In genomic region chr16:21647562-21648164, GRCh38 we compare ENCODE assay signal across 9 cellular contexts. TPM values are rescaled to one million over a fixed set of nuclear protein-coding genes. Genes with fewer than 3 reads are reported as not detected.
DNase-seq lines count a peak whose midpoint lies in the region; ATAC-seq and TF ChIP-seq lines count a peak whose summit lies in the region.
"Had no signal": no experiment of that assay in that cellular context is flagged by ENCODE, and none has a peak within 500 bp of the region (broad histone marks: within the 10 kb centered on the region; RNA-seq: fewer than 3 reads in every experiment).

No MANE protein-coding gene starts in this region.

- H4K8ac ChIP-seq in H9 (replicated peaks; ENCODE audit: insufficient read length, low read depth, low read length), result no peak overlapping the region

- WGBS in H9 (ENCODE audit: extremely low coverage, insufficient read length, low lambda C conversion rate), result no CpG with 5 or more reads among the region's 9 CpGs

- TF ChIP-seq CTCF in H9 (conservative IDR thresholded peaks at IDR 0.05) (no peak), activated B cell treated with CpG ODN at 0.5 μM for 24 hours (IDR thresholded peaks at IDR 0.05) (no peak), BE2C (IDR thresholded peaks at IDR 0.05; ENCODE audit: low read depth, low read length) (no peak)

- no peak overlapping the region for H2AK5ac ChIP-seq in H9 (ENCODE audit: insufficient read length, low read length)

- H3K4me1 ChIP-seq in H9 (ENCODE audit: insufficient read depth, low read length), result no peaks in the 10 kb centered on the region
- no peaks in the 10 kb centered on the region for H3K4me1 ChIP-seq in BE2C

- CTCF ChIA-PET in activated B cell treated with CpG ODN at 0.5 μM for 24 hours (lab: Charles Lee), result interaction anchor here (0.6 to 12.5 kb wide), 2 partner anchors 8 to 61 kb away, joined by 3 to 98 read pairs; no protein-coding TSS in a partner anchor

- H3K56ac ChIP-seq in H9 (ENCODE audit: insufficient read length, low read depth, low read length), result no peak overlapping the region

- H2BK15ac ChIP-seq in H9 (ENCODE audit: low read depth, low read length), result no peak overlapping the region

- H3K27me3 Mint-ChIP-seq in H9 (ENCODE audit: low read depth) (no peaks in the 10 kb centered on the region), activated B cell treated with CpG ODN at 0.5 μM for 24 hours (no peaks in the 10 kb centered on the region)

- intact Hi-C loops in activated B cell treated with CpG ODN at 0.5 μM for 24 hours (cut with micrococcal nuclease), result loop anchor here (1.0 kb wide), 2 partner anchors 9 to 650 kb away; partner anchors contain the start of gene POLR3E

- H3K9me3 Mint-ChIP-seq in H9 (no peaks in the 10 kb centered on the region), activated B cell treated with CpG ODN at 0.5 μM for 24 hours (no peaks in the 10 kb centered on the region)

- H3K79me1 ChIP-seq in H9 (ENCODE audit: insufficient read depth, low read depth, low read length, poor library complexity, severe bottlenecking), result no peaks in the 10 kb centered on the region

- no peak for DNase-seq in H9
- DNase-seq in activated B cell treated with CpG ODN at 0.5 μM for 24 hours, result no peak
- DNase-seq in NCI-H1436 (lab: John Stamatoyannopoulos, UW), result no peak
- no peak for DNase-seq in BE2C
- DNase-seq: anterior cingulate cortex had no signal

- H3K4me3 Mint-ChIP-seq in H9, result no peak overlapping the region
- no peak overlapping the region for H3K4me3 Mint-ChIP-seq in activated B cell treated with CpG ODN at 0.5 μM for 24 hours

- H3K14ac ChIP-seq in H9 (ENCODE audit: insufficient read depth, low read length), result no peak overlapping the region

- H3K27ac ChIP-seq in H9 (ENCODE audit: insufficient read length, low read depth, low read length), result no peak overlapping the region
- peak overlapping the region in 11 of 21 experiments; percentile 12 to 88 (median 70) for H3K27ac ChIP-seq in skin epidermis

- no peak overlapping the region for H2BK120ac ChIP-seq in H9 (ENCODE audit: low read depth, low read length, poor library complexity, severe bottlenecking)

- no peaks in the 10 kb centered on the region; the same call in none of the 2 replicates for H3K36me3 ChIP-seq in BE2C

- no peak overlapping the region for H3K18ac ChIP-seq in H9 (ENCODE audit: insufficient read length, low read depth, low read length)

- no peaks in the 10 kb centered on the region; a peak in 1 of 4 replicates for H3K4me1 Mint-ChIP-seq in H9
- H3K4me1 Mint-ChIP-seq in activated B cell treated with CpG ODN at 0.5 μM for 24 hours, result peaks cover 82% of the 10 kb centered on the region

- H2BK12ac ChIP-seq in H9 (ENCODE audit: insufficient read length, low read depth, low read length), result no peak overlapping the region

- H3K36me3 Mint-ChIP-seq in H9 (ENCODE audit: insufficient read depth in 1 of 3, low read depth in 3 of 3) (no peaks in the 10 kb centered on the region; a peak in 1 of 7 replicates), activated B cell treated with CpG ODN at 0.5 μM for 24 hours (ENCODE audit: low read depth) (no peaks in the 10 kb centered on the region)

- no peak overlapping the region for H3K9ac ChIP-seq in H9 (ENCODE audit: extremely low read depth, insufficient read length, low read length)

- H2AFZ ChIP-seq in H9 (ENCODE audit: low read length), result no peak overlapping the region

- POLR2A ChIA-PET in activated B cell treated with CpG ODN at 0.5 μM for 24 hours (lab: Charles Lee), result interaction anchor here (0.9 to 5.8 kb wide), 2 partner anchors 9 to 49 kb away, joined by 5 to 34 read pairs; no protein-coding TSS in a partner anchor

- no peak overlapping the region for H3K23ac ChIP-seq in H9 (ENCODE audit: insufficient read length, low read depth, low read length)

- H3K79me2 ChIP-seq in H9 (ENCODE audit: insufficient read depth, low read length), result peaks cover 1% of the 10 kb centered on the region; the same call in 1 of the 2 replicates

- H3K4me3 ChIP-seq in skin epidermis (no peak overlapping the region), BE2C (ENCODE audit: low read depth, low read length) (no peak overlapping the region)

- H3K27me3 ChIP-seq in H9 (ENCODE audit: insufficient read depth, low read length) (no peaks in the 10 kb centered on the region), BE2C (no peaks in the 10 kb centered on the region)

- H4K5ac ChIP-seq in H9 (ENCODE audit: insufficient read length, low read depth, low read length), result no peak overlapping the region

- ATAC-seq in GM18870 (IDR thresholded peaks at IDR 0.05; ENCODE audit: unreplicated experiment) (peak; percentile 4), activated B cell treated with CpG ODN at 0.5 μM for 24 hours (ENCODE audit: low read depth) (no peak), HG02981 (IDR thresholded peaks at IDR 0.05; ENCODE audit: unreplicated experiment) (no peak)

- no peak overlapping the region for H3T11ph ChIP-seq in H9 (ENCODE audit: low read length)

- H3K4me2 ChIP-seq in H9 (ENCODE audit: insufficient read depth, insufficient read length, low read length), result no peak overlapping the region

- no peak overlapping the region for H2BK20ac ChIP-seq in H9 (ENCODE audit: low read depth, low read length, poor library complexity, severe bottlenecking)

- no peak overlapping the region for H2BK5ac ChIP-seq in H9 (ENCODE audit: insufficient read length, low read length)

- H4K20me1 ChIP-seq in H9 (ENCODE audit: control insufficient read depth, insufficient read depth, insufficient read length), result no peaks in the 10 kb centered on the region

- H3K23me2 ChIP-seq in H9 (ENCODE audit: insufficient read length, low read depth, low read length, poor library complexity, severe bottlenecking), result no peaks in the 10 kb centered on the region

- no peak overlapping the region for H4K91ac ChIP-seq in H9 (ENCODE audit: insufficient read length, low read depth, low read length)

- peak overlapping the region in 2 of 3 experiments; percentile 85 to 88; a peak in 2 of 7 replicates for H3K27ac Mint-ChIP-seq in H9
- H3K27ac Mint-ChIP-seq in activated B cell treated with CpG ODN at 0.5 μM for 24 hours, result peak overlapping the region; percentile 89

- H3K9me3 ChIP-seq in H9 (ENCODE audit: control insufficient read depth, low read depth, low read length), result no peaks in the 10 kb centered on the region
- H3K9me3 ChIP-seq in BE2C, result no peaks in the 10 kb centered on the region

- no peak overlapping the region for H3K4ac ChIP-seq in H9 (ENCODE audit: low read depth, low read length)

RNA-seq across cellular contexts. Expression of gene IGSF6, which starts 4.7 kb away (rescaled TPM):
- total RNA-seq in H9 (2021) (not detected in 2 replicates), activated B cell treated with CpG ODN at 0.5 μM for 24 hours (0.29 and 0.46 TPM in 2 replicates)
- 0.15 TPM for polyA plus RNA-seq in BE2C (2012; ENCODE audit: insufficient read depth, insufficient read length, low read depth)
- total RNA-seq: Daoy had no signal

RNA-seq across cellular contexts. Expression of gene OTOA, which starts 16.1 kb away (rescaled TPM):
- total RNA-seq in H9 (2021), result 0.11 and 0.13 TPM in 2 replicates
- 0.42 and 0.60 TPM in 2 replicates for total RNA-seq in activated B cell treated with CpG ODN at 0.5 μM for 24 hours
- not detected for polyA plus RNA-seq in BE2C (2012; ENCODE audit: insufficient read depth, insufficient read length, low read depth)
- total RNA-seq: Daoy had no signal

RNA-seq across cellular contexts. Expression of gene METTL9, which starts 48.3 kb away (rescaled TPM):
- total RNA-seq in H9 (2021) (108 TPM in 2 replicates), activated B cell treated with CpG ODN at 0.5 μM for 24 hours (53.3 and 59.2 TPM in 2 replicates)
- polyA plus RNA-seq in BE2C (2012; ENCODE audit: insufficient read depth, insufficient read length, low read depth), result 101 TPM
